In the genomic region with DNA sequence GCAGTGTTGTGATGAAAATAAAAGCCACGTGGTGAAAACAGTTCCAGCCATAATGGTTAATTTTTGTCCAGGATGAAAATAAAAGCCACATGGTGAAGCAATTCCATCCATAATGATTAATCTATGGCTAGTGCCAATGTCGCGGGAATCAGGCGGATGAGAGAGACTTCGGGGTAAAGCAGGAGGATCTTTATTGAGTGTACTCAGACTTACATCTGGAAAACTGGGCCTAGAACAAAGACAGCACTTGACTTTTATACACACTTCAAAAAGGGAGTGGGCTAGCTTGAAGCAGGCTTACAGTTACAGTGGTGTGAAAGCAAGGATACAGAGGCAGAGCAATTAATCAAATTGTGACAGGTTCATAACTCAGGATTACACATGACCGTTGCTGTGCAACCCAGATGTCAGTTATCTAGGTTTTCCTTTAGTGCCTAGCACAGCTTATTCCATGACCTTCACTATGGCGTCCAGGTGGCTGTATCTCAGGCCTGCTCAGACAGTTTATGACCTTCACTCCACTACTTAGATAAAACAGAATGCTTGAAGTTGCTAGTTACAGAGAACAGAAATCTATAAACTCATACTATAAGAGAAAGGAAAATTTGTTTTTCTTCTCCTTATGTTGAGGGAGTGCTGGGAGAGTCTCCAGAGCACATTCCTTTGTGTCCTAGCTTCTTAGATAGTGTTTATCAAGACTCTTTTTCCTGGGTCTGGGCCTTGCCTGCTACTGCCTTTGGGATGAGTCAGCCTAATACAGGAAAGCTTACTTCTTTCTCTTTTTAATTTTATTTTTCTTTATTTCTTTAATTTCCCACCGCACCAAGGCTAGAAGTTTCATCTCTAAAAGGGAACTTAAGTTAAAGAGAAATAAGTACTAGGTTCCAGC, we compare ENCODE assay signal across 23 cellular contexts. TPM values are rescaled to one million over a fixed set of nuclear protein-coding genes. Genes with fewer than 3 reads are reported as not detected.
DNase-seq lines count a peak whose midpoint lies in the region; ATAC-seq and TF ChIP-seq lines count a peak whose summit lies in the region.
"Had no signal": no experiment of that assay in that cellular context is flagged by ENCODE, and none has a peak within 500 bp of the region (broad histone marks: within the 10 kb centered on the region; RNA-seq: fewer than 3 reads in every experiment).

No MANE protein-coding gene starts in this region.

- ATAC-seq in GM18868 (IDR thresholded peaks at IDR 0.05; ENCODE audit: unreplicated experiment) (no peak), HG02870 (IDR thresholded peaks at IDR 0.05; ENCODE audit: unreplicated experiment) (no peak)
- ATAC-seq: right cardiac atrium had no signal

- H3K36me3 ChIP-seq in HEK293 (ENCODE audit: control insufficient read depth in 2 of 2, insufficient read depth in 1 of 2, low read length in 2 of 2), result no peaks in the 10 kb centered on the region
- H3K36me3 ChIP-seq in colonic mucosa, result no peaks in the 10 kb centered on the region
- H3K36me3 ChIP-seq: breast epithelium, neural progenitor cell, thyroid gland had no signal

- no peak overlapping the region for H3K9ac ChIP-seq in colonic mucosa (ENCODE audit: low read depth in 2 of 2, low read length in 2 of 2)
- H3K9ac ChIP-seq: neural progenitor cell had no signal

- CTCF ChIA-PET in HEK293 (lab: Yijun Ruan, JAX), result no interaction called here

- H3K4me1 Mint-ChIP-seq in mesothelial cell of epicardium, result peaks cover 17% of the 10 kb centered on the region
- H3K4me1 Mint-ChIP-seq: activated naive CD4-positive, alpha-beta T cell treated with anti-CD3 and anti-CD28 coated beads, Interleukin-2, amount 10 ng/mL, durations not matched to agents 7 days and 5 days; B cell; neural progenitor cell had no signal

- TF ChIP-seq CTCF in HEK293 (tag by site-specific recombination; IDR thresholded peaks at IDR 0.05) (no peak), colonic mucosa (IDR thresholded peaks at IDR 0.05) (no peak), mesothelial cell of epicardium (IDR thresholded peaks at IDR 0.05; ENCODE audit: unreplicated experiment) (no peak)

- no peak overlapping the region for H3K4me3 Mint-ChIP-seq in mesothelial cell of epicardium
- H3K4me3 Mint-ChIP-seq: activated naive CD4-positive, alpha-beta T cell treated with anti-CD3 and anti-CD28 coated beads, Interleukin-2, amount 10 ng/mL, durations not matched to agents 7 days and 5 days; B cell; neural progenitor cell; T-helper 2 cell treated with Interferon-gamma antibody and Interleukin-4, amounts not matched to agents 5 μg/mL and 100 μg/mL, for 36 hours had no signal

- peak; percentile 90 for DNase-seq in NCI-H226
- DNase-seq in colonic mucosa, result peak; percentile 29
- DNase-seq in mesothelial cell of epicardium (ENCODE audit: low spot score in 2 of 2, unreplicated experiment in 2 of 2), result no peak
- DNase-seq in activated naive CD4-positive, alpha-beta T cell treated with anti-CD3 and anti-CD28 coated beads, Interleukin-2, amount 50 U/mL, for 16 hours, result no peak
- no peak for DNase-seq in GM03348 (ENCODE audit: low spot score)
- DNase-seq: activated CD4-positive, alpha-beta T cell treated with anti-CD3 and anti-CD28 coated beads for 4 hours; activated CD8-positive, alpha-beta memory T cell treated with anti-CD3 and anti-CD28 coated beads, Interleukin-2, amount 50 U/mL, for 48 hours; activated naive CD4-positive, alpha-beta T cell treated with anti-CD3 and anti-CD28 coated beads, Interleukin-2, amount 10 ng/mL, durations not matched to agents 7 days and 5 days; DMS79; effector memory CD4-positive, alpha-beta T cell; mammary epithelial cell; NCI-H2107; right cardiac atrium; SHP77 treated with DMSO at 0.1 percent for 48 hours; stimulated activated CD4-positive, alpha-beta T cell treated with anti-CD3 and anti-CD28 coated beads, Interleukin-2, amount 100 ng/mL, for 24 hours; thyroid gland had no signal

- H3K4me3 ChIP-seq in HEK293 (ENCODE audit: low read depth, low read length) (no peak overlapping the region), colonic mucosa (no peak overlapping the region)
- H3K4me3 ChIP-seq: breast epithelium, neural progenitor cell, thyroid gland had no signal

- H3K27me3 Mint-ChIP-seq in mesothelial cell of epicardium (ENCODE audit: low read depth), result no peaks in the 10 kb centered on the region

- no peaks in the 10 kb centered on the region for H3K4me1 ChIP-seq in HEK293 (ENCODE audit: control insufficient read depth, insufficient read depth, low read length)
- no peaks in the 10 kb centered on the region for H3K4me1 ChIP-seq in colonic mucosa
- H3K4me1 ChIP-seq: breast epithelium, neural progenitor cell, thyroid gland had no signal

- H3K27ac Mint-ChIP-seq in mesothelial cell of epicardium, result peak overlapping the region; percentile 70
- H3K27ac Mint-ChIP-seq: activated naive CD4-positive, alpha-beta T cell treated with anti-CD3 and anti-CD28 coated beads, Interleukin-2, amount 10 ng/mL, durations not matched to agents 7 days and 5 days; B cell; neural progenitor cell; T-helper 2 cell treated with Interferon-gamma antibody and Interleukin-4, amounts not matched to agents 5 μg/mL and 100 μg/mL, for 36 hours had no signal

- peaks cover 43% of the 10 kb centered on the region for H3K36me3 Mint-ChIP-seq in mesothelial cell of epicardium
- H3K36me3 Mint-ChIP-seq: activated naive CD4-positive, alpha-beta T cell treated with anti-CD3 and anti-CD28 coated beads, Interleukin-2, amount 10 ng/mL, durations not matched to agents 7 days and 5 days; neural progenitor cell had no signal

- intact Hi-C loops in colonic mucosa (cut with DNase I), result loop anchor here (10.0 kb wide), 1 partner anchor 59 kb away; no protein-coding TSS in a partner anchor

- H3K27ac ChIP-seq in HEK293 (ENCODE audit: extremely low read depth, low read depth, low read length) (no peak overlapping the region), colonic mucosa (peak overlapping the region; percentile 31)
- H3K27ac ChIP-seq: breast epithelium, neural progenitor cell, thyroid gland had no signal

- no peaks in the 10 kb centered on the region for H3K27me3 ChIP-seq in colonic mucosa
- H3K27me3 ChIP-seq: breast epithelium, neural progenitor cell, thyroid gland had no signal

- POLR2A ChIA-PET in HEK293 (lab: Yijun Ruan, JAX), result no interaction called here

- H3K9me3 ChIP-seq in HEK293 (ENCODE audit: control insufficient read depth, insufficient read depth, low read depth, low read length) (no peaks in the 10 kb centered on the region), colonic mucosa (no peaks in the 10 kb centered on the region)
- H3K9me3 ChIP-seq: breast epithelium, thyroid gland had no signal

- H3K9me3 Mint-ChIP-seq in mesothelial cell of epicardium, result no peaks in the 10 kb centered on the region
- H3K9me3 Mint-ChIP-seq: activated naive CD4-positive, alpha-beta T cell treated with anti-CD3 and anti-CD28 coated beads, Interleukin-2, amount 10 ng/mL, durations not matched to agents 7 days and 5 days; neural progenitor cell; T-helper 2 cell treated with Interferon-gamma antibody and Interleukin-4, amounts not matched to agents 5 μg/mL and 100 μg/mL, for 36 hours had no signal

TF ChIP-seq in HEK293, 187 proteins besides CTCF, POLR2A, EP300 and RAD21:
- no peak for TF ChIP-seq ZNF394 (tag by site-specific recombination; IDR thresholded peaks at IDR 0.05; ENCODE audit: borderline replicate concordance)
- peak; percentile 32 for TF ChIP-seq SETDB1 (IDR thresholded peaks at IDR 0.05; ENCODE audit: insufficient read length, low read length)
- TF ChIP-seq ZSCAN16 (tag by site-specific recombination; IDR thresholded peaks at IDR 0.05), result no peak

RNA-seq across cellular contexts. Expression of gene PLA2G12A, which starts 5.9 kb away (rescaled TPM):
- 10 to 100 TPM; 46.9 to 55.1 TPM for total RNA-seq in colonic mucosa
- total RNA-seq in mesothelial cell of epicardium, result 49.7 to 53.8 TPM (median 51.0 TPM) in 3 replicates

RNA-seq across cellular contexts. Expression of gene CASP6, which starts 32.6 kb away (rescaled TPM):
- total RNA-seq in colonic mucosa (100 to 1,000 TPM; 110 to 115 TPM), mesothelial cell of epicardium (36.7 to 38.2 TPM (median 37.3 TPM) in 3 replicates)

Comparison
In these comparisons a context has a peak if more than half of its experiments do, and no peak if none do; other contexts are left out.
1. DNase-seq: peak in NCI-H226 (single experiment) and colonic mucosa (single experiment); none in mesothelial cell of epicardium (0 of 2), activated naive CD4-positive, alpha-beta T cell treated with anti-CD3 and anti-CD28 coated beads, Interleukin-2, amount 50 U/mL, for 16 hours (single experiment) and GM03348 (single experiment).